ENCODE assay signal across 1 cellular context in the genomic region with DNA sequence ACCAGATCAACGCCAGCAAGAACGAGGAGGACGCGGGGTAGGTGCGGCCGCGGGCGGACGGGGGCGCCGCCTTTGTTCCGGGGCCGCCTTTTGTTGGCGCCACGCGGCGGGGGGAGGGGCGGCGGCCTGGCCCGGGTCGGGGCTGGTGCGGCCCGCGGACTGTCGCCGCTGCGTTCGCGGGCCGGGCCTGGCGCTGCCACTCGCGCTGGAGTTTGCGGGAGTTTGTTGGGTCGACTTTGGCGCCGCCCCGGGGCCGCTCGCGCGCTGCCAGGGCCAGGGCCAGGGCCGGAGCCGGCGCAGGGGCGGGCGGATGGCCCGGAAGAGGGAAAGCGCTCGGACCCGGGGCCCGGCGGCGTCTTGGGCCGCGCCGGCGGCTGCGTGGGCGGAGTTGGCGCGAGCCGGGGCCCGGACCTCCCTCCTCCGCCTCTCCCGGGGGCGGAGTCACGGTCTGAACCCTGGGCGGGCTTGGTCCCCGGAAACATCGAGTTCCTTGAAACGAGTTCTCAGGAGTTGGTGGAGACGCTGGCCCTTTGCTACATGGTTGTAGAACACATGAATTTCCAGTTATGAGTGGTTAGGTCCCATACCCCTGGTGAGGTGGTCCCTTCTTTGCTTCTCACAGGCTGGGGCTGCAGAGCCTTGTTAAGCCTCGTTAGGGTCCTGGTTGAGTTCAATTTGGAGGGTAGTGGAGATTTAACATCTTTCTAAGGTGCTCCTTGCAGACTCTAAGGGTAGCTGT.
A peak's percentile ranks its signal among the peaks of the same experiment; 100 is the strongest.
TF ChIP-seq lines count a peak whose summit lies in the region.

No MANE protein-coding gene starts in this region.

TF ChIP-seq in K562, 482 proteins besides CTCF, POLR2A, EP300 and RAD21 (continues in another document):
- TF ChIP-seq, protein P1, sequence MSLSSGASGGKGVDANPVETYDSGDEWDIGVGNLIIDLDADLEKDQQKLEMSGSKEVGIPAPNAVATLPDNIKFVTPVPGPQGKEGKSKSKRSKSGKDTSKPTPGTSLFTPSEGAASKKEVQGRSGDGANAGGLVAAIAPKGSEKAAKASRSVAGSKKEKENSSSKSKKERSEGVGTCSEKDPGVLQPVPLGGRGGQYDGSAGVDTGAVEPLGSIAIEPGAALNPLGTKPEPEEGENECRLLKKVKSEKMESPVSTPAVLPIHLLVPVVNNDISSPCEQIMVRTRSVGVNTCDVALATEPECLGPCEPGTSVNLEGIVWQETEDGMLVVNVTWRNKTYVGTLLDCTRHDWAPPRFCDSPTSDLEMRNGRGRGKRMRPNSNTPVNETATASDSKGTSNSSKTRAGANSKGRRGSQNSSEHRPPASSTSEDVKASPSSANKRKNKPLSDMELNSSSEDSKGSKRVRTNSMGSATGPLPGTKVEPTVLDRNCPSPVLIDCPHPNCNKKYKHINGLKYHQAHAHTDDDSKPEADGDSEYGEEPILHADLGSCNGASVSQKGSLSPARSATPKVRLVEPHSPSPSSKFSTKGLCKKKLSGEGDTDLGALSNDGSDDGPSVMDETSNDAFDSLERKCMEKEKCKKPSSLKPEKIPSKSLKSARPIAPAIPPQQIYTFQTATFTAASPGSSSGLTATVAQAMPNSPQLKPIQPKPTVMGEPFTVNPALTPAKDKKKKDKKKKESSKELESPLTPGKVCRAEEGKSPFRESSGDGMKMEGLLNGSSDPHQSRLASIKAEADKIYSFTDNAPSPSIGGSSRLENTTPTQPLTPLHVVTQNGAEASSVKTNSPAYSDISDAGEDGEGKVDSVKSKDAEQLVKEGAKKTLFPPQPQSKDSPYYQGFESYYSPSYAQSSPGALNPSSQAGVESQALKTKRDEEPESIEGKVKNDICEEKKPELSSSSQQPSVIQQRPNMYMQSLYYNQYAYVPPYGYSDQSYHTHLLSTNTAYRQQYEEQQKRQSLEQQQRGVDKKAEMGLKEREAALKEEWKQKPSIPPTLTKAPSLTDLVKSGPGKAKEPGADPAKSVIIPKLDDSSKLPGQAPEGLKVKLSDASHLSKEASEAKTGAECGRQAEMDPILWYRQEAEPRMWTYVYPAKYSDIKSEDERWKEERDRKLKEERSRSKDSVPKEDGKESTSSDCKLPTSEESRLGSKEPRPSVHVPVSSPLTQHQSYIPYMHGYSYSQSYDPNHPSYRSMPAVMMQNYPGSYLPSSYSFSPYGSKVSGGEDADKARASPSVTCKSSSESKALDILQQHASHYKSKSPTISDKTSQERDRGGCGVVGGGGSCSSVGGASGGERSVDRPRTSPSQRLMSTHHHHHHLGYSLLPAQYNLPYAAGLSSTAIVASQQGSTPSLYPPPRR (CRISPR knock-in tag; IDR thresholded peaks at IDR 0.05; ENCODE audit: borderline replicate concordance), result 0 out of 2 replicates have a peak, but pooled peaks have one; percentile 2
- TF ChIP-seq TFAM (CRISPR knock-in tag; conservative IDR thresholded peaks at IDR 0.05) (no peak), NRF1 (conservative IDR thresholded peaks at IDR 0.05 in 1 of 2, IDR thresholded peaks at IDR 0.05 in 1 of 2) (peak; percentile 70 to 76), HNRNPLL (IDR thresholded peaks at IDR 0.05; ENCODE audit: low read depth, low read length, poor library complexity, severe bottlenecking) (peak; percentile 15), ZNF24 (IDR thresholded peaks at IDR 0.05) (no peak), SIN3A (IDR thresholded peaks at IDR 0.05; ENCODE audit: borderline replicate concordance in 2 of 2, control insufficient read depth in 1 of 2, low read depth in 2 of 2, low read length in 2 of 2) (peak; percentile 26 to 82; a peak in 3 of 4 replicates), SMAD4 (CRISPR knock-in tag; conservative IDR thresholded peaks at IDR 0.05) (peak; percentile 24; the same call in 1 of the 2 replicates), RB1 (IDR thresholded peaks at IDR 0.05; ENCODE audit: low read depth) (peak; percentile 48), ZBTB7A (IDR thresholded peaks at IDR 0.05; ENCODE audit: borderline replicate concordance, control insufficient read depth, low read depth, low read length) (peak; percentile 48; the same call in 1 of the 2 replicates), MAZ (CRISPR knock-in tag; conservative IDR thresholded peaks at IDR 0.05 in 1 of 2, IDR thresholded peaks at IDR 0.05 in 1 of 2) (peak in 1 of 2 experiments; percentile 46; a peak in 2 of 4 replicates), YY1 (IDR thresholded peaks at IDR 0.05; ENCODE audit: borderline replicate concordance in 1 of 3, control insufficient read depth in 1 of 3, extremely low read depth in 1 of 3, insufficient read depth in 3 of 3, insufficient read length in 1 of 3, insufficient replicate concordance in 2 of 3, low read depth in 1 of 3, low read length in 2 of 3) (no peak), OTX1 (CRISPR knock-in tag; IDR thresholded peaks at IDR 0.05) (0 out of 2 replicates have a peak, but pooled peaks have one; percentile 69), CCNT2 (IDR thresholded peaks at IDR 0.05; ENCODE audit: borderline replicate concordance, extremely low read depth, insufficient read length, low read depth, low read length) (peak; percentile 58), PRPF4 (IDR thresholded peaks at IDR 0.05; ENCODE audit: insufficient read depth, low read depth, low read length, poor library complexity, severe bottlenecking) (peak; percentile 85), POLR2AphosphoS5 (IDR thresholded peaks at IDR 0.05; ENCODE audit: control insufficient read depth, insufficient read depth, low read depth, low read length) (0 out of 2 replicates have a peak, but pooled peaks have one; percentile 13), SAP30 (IDR thresholded peaks at IDR 0.05; ENCODE audit: borderline replicate concordance, insufficient read depth, low read depth, low read length, poor library complexity, severe bottlenecking) (peak; percentile 19), HDAC2 (IDR thresholded peaks at IDR 0.05) (no peak), EGR1 (conservative IDR thresholded peaks at IDR 0.05) (peak; percentile 90), HMGN3 (IDR thresholded peaks at IDR 0.05; ENCODE audit: borderline replicate concordance, extremely low read depth, insufficient read length, low read depth, low read length) (peak; percentile 67), PCBP1 (IDR thresholded peaks at IDR 0.05; ENCODE audit: low read depth, low read length, poor library complexity, severe bottlenecking) (peak; percentile 15), ATF7 (IDR thresholded peaks at IDR 0.05) (no peak), GATAD2B (IDR thresholded peaks at IDR 0.05; ENCODE audit: borderline replicate concordance) (0 out of 2 replicates have a peak, but pooled peaks have one; percentile 38), NCOA4 (IDR thresholded peaks at IDR 0.05; ENCODE audit: partially characterized antibody) (no peak), RBM22 (IDR thresholded peaks at IDR 0.05; ENCODE audit: low read depth, low read length, poor library complexity, severe bottlenecking) (peak; percentile 51), ZSCAN29 (IDR thresholded peaks at IDR 0.05) (peak; percentile 83), PHF20 (IDR thresholded peaks at IDR 0.05; ENCODE audit: partially characterized antibody) (no peak), CXXC5 (CRISPR knock-in tag; IDR thresholded peaks at IDR 0.05) (peak; percentile 68), XRCC3 (IDR thresholded peaks at IDR 0.05) (no peak), NONO (IDR thresholded peaks at IDR 0.05; ENCODE audit: low read depth in 2 of 2, low read length in 1 of 2) (0 out of 4 replicates have a peak, but pooled peaks of 1 of the 2 experiments have one; percentile 49), ZC3H4 (CRISPR knock-in tag; IDR thresholded peaks at IDR 0.05; ENCODE audit: borderline replicate concordance) (peak; percentile 72; the same call in 1 of the 2 replicates), ELF1 (tag; IDR thresholded peaks at IDR 0.05) (peak; percentile 15; the same call in 1 of the 2 replicates)
- TF ChIP-seq, protein P2, sequence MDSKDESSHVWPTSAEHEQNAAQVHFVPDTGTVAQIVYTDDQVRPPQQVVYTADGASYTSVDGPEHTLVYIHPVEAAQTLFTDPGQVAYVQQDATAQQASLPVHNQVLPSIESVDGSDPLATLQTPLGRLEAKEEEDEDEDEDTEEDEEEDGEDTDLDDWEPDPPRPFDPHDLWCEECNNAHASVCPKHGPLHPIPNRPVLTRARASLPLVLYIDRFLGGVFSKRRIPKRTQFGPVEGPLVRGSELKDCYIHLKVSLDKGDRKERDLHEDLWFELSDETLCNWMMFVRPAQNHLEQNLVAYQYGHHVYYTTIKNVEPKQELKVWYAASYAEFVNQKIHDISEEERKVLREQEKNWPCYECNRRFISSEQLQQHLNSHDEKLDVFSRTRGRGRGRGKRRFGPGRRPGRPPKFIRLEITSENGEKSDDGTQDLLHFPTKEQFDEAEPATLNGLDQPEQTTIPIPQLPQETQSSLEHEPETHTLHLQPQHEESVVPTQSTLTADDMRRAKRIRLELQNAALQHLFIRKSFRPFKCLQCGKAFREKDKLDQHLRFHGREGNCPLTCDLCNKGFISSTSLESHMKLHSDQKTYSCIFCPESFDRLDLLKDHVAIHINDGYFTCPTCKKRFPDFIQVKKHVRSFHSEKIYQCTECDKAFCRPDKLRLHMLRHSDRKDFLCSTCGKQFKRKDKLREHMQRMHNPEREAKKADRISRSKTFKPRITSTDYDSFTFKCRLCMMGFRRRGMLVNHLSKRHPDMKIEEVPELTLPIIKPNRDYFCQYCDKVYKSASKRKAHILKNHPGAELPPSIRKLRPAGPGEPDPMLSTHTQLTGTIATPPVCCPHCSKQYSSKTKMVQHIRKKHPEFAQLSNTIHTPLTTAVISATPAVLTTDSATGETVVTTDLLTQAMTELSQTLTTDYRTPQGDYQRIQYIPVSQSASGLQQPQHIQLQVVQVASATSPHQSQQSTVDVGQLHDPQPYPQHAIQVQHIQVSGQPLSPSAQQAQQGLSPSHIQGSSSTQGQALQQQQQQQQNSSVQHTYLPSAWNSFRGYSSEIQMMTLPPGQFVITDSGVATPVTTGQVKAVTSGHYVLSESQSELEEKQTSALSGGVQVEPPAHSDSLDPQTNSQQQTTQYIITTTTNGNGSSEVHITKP (IDR thresholded peaks at IDR 0.05; ENCODE audit: partially characterized antibody), result no peak
- TF ChIP-seq, protein P3, sequence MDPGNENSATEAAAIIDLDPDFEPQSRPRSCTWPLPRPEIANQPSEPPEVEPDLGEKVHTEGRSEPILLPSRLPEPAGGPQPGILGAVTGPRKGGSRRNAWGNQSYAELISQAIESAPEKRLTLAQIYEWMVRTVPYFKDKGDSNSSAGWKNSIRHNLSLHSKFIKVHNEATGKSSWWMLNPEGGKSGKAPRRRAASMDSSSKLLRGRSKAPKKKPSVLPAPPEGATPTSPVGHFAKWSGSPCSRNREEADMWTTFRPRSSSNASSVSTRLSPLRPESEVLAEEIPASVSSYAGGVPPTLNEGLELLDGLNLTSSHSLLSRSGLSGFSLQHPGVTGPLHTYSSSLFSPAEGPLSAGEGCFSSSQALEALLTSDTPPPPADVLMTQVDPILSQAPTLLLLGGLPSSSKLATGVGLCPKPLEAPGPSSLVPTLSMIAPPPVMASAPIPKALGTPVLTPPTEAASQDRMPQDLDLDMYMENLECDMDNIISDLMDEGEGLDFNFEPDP (CRISPR knock-in tag; IDR thresholded peaks at IDR 0.05), result no peak
- TF ChIP-seq, protein P4, sequence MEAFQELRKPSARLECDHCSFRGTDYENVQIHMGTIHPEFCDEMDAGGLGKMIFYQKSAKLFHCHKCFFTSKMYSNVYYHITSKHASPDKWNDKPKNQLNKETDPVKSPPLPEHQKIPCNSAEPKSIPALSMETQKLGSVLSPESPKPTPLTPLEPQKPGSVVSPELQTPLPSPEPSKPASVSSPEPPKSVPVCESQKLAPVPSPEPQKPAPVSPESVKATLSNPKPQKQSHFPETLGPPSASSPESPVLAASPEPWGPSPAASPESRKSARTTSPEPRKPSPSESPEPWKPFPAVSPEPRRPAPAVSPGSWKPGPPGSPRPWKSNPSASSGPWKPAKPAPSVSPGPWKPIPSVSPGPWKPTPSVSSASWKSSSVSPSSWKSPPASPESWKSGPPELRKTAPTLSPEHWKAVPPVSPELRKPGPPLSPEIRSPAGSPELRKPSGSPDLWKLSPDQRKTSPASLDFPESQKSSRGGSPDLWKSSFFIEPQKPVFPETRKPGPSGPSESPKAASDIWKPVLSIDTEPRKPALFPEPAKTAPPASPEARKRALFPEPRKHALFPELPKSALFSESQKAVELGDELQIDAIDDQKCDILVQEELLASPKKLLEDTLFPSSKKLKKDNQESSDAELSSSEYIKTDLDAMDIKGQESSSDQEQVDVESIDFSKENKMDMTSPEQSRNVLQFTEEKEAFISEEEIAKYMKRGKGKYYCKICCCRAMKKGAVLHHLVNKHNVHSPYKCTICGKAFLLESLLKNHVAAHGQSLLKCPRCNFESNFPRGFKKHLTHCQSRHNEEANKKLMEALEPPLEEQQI (IDR thresholded peaks at IDR 0.05), result no peak
- TF ChIP-seq, protein P5, sequence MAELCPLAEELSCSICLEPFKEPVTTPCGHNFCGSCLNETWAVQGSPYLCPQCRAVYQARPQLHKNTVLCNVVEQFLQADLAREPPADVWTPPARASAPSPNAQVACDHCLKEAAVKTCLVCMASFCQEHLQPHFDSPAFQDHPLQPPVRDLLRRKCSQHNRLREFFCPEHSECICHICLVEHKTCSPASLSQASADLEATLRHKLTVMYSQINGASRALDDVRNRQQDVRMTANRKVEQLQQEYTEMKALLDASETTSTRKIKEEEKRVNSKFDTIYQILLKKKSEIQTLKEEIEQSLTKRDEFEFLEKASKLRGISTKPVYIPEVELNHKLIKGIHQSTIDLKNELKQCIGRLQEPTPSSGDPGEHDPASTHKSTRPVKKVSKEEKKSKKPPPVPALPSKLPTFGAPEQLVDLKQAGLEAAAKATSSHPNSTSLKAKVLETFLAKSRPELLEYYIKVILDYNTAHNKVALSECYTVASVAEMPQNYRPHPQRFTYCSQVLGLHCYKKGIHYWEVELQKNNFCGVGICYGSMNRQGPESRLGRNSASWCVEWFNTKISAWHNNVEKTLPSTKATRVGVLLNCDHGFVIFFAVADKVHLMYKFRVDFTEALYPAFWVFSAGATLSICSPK (IDR thresholded peaks at IDR 0.05; ENCODE audit: borderline replicate concordance), result no peak
- TF ChIP-seq, protein P6, sequence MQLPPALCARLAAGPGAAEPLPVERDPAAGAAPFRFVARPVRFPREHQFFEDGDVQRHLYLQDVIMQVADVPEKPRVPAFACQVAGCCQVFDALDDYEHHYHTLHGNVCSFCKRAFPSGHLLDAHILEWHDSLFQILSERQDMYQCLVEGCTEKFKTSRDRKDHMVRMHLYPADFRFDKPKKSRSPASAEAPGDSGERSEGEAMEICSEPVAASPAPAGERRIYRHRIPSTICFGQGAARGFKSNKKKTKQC (CRISPR knock-in tag; IDR thresholded peaks at IDR 0.05), result 0 out of 2 replicates have a peak, but pooled peaks have one; percentile 45
- TF ChIP-seq, protein P7, sequence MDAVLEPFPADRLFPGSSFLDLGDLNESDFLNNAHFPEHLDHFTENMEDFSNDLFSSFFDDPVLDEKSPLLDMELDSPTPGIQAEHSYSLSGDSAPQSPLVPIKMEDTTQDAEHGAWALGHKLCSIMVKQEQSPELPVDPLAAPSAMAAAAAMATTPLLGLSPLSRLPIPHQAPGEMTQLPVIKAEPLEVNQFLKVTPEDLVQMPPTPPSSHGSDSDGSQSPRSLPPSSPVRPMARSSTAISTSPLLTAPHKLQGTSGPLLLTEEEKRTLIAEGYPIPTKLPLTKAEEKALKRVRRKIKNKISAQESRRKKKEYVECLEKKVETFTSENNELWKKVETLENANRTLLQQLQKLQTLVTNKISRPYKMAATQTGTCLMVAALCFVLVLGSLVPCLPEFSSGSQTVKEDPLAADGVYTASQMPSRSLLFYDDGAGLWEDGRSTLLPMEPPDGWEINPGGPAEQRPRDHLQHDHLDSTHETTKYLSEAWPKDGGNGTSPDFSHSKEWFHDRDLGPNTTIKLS (IDR thresholded peaks at IDR 0.05; ENCODE audit: borderline replicate concordance, low read depth), result 0 out of 2 replicates have a peak, but pooled peaks have one; percentile 19
